1 cellular context compared by ENCODE assay signal in the genomic region with DNA sequence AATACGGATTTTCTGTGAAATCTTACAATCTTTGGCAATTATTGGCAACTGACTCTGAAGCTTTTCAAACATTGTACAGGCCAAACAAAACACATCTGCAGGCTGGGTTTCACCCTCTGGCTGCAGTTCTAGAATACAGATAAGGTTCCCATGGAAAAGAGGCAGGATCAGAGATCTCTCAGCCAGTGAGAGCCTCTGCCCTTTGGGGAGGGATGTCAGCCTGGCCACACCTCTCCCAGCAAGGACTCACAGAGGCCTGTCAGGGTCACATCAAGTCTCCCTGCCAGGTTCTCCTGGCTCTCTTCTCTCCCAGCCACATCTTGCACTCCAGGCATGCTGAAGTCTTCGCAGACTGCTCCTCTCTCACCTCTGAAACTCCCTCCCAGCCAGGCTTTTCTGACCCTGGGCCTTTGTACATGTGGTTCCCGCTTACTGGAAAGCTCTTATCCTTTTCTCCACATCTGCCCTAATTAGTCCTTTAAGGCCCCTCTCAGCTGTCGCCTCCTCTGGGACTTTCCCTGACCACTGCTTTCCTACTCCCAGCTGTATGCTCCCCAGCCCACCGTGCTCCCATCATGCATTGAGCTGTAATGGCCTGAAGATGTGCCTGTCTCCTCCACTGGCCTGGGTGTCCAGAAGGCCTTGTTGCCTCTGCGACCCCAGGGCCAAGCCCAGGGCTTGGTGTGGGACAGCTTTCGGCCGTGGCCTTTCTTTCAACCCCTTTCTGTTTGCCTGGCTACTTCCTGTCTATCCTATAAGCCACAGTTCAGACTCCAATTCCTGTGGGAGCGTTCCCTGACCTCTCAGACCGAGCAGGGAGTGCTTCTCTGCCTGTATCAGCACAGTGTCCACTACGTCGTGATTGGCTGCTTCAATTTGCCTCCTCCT.
TF ChIP-seq lines count a peak whose summit lies in the region.

No MANE protein-coding gene starts in this region.

TF ChIP-seq in IMR-90, 13 proteins besides CTCF, POLR2A, EP300 and RAD21:
- TF ChIP-seq CHD1 (IDR thresholded peaks at IDR 0.05; ENCODE audit: low read depth, low read length) (no peak), MAFK (IDR thresholded peaks at IDR 0.05; ENCODE audit: low read depth, low read length) (no peak)
